1 cellular context compared by ENCODE assay signal in genomic region chr9:75464726-75465125, GRCh38.
TF ChIP-seq lines count a peak whose summit lies in the region.

No MANE protein-coding gene starts in this region.

TF ChIP-seq in H1, 55 proteins besides CTCF, POLR2A, EP300 and RAD21:
- TF ChIP-seq ATF3 (IDR thresholded peaks at IDR 0.05; ENCODE audit: insufficient read depth, low read depth, low read length) (no peak), CREB1 (IDR thresholded peaks at IDR 0.05) (no peak), CBX5 (IDR thresholded peaks at IDR 0.05; ENCODE audit: low read depth, low read length) (no peak), KDM1A (IDR thresholded peaks at IDR 0.05; ENCODE audit: borderline replicate concordance, low read length) (no peak), MAFK (IDR thresholded peaks at IDR 0.05; ENCODE audit: low read depth, low read length) (no peak), BCL11A (IDR thresholded peaks at IDR 0.05; ENCODE audit: low read depth in 2 of 2, low read length in 2 of 2) (no peak), CTBP2 (IDR thresholded peaks at IDR 0.05; ENCODE audit: borderline replicate concordance, insufficient read depth, insufficient read length, low read length) (no peak), TCF12 (IDR thresholded peaks at IDR 0.05; ENCODE audit: low read depth, low read length) (no peak), FOSL1 (IDR thresholded peaks at IDR 0.05; ENCODE audit: insufficient read depth, low read depth, low read length) (no peak), CHD7 (IDR thresholded peaks at IDR 0.05; ENCODE audit: insufficient replicate concordance, low read length) (no peak), HDAC2 (IDR thresholded peaks at IDR 0.05; ENCODE audit: borderline replicate concordance in 1 of 2, low read depth in 2 of 2, low read length in 2 of 2) (no peak), RNF2 (IDR thresholded peaks at IDR 0.05; ENCODE audit: borderline replicate concordance, low read depth, low read length, missing control alignments, poor library complexity, severe bottlenecking) (no peak), CBX8 (IDR thresholded peaks at IDR 0.05; ENCODE audit: borderline replicate concordance, low read depth, low read length) (no peak), ATF2 (IDR thresholded peaks at IDR 0.05; ENCODE audit: low read length) (no peak), KDM5A (IDR thresholded peaks at IDR 0.05; ENCODE audit: low read length) (no peak), POU5F1 (IDR thresholded peaks at IDR 0.05; ENCODE audit: low read depth, low read length) (no peak), CHD2 (IDR thresholded peaks at IDR 0.05; ENCODE audit: low read length) (no peak), JUN (IDR thresholded peaks at IDR 0.05; ENCODE audit: low read depth, low read length) (no peak)
TF ChIP-seq in H1: peak in this region for 0.
